8 cellular contexts compared by ENCODE assay signal in genomic region chr22:17980013-17980510, GRCh38. TPM values are rescaled to one million over a fixed set of nuclear protein-coding genes. Genes with fewer than 3 reads are reported as not detected.
DNase-seq lines count a peak whose midpoint lies in the region; ATAC-seq and TF ChIP-seq lines count a peak whose summit lies in the region.

No MANE protein-coding gene starts in this region.

- H3K27me3 Mint-ChIP-seq in T-helper 2 cell treated with Interferon-gamma antibody and Interleukin-4, amounts not matched to agents 5 μg/mL and 100 μg/mL, for 36 hours (ENCODE audit: low read depth), result peaks cover 3% of the 10 kb centered on the region

- H3K4me3 ChIP-seq in fibroblast of pulmonary artery (replicated peaks; ENCODE audit: low read depth, low read length), result no peak overlapping the region
- no peak overlapping the region for H3K4me3 ChIP-seq in brain microvascular endothelial cell (ENCODE audit: low read depth, low read length)

- H3K27ac ChIP-seq in brain microvascular endothelial cell, result no peak overlapping the region

- peaks cover 27% of the 10 kb centered on the region for H3K4me1 Mint-ChIP-seq in T-helper 2 cell treated with Interferon-gamma antibody and Interleukin-4, amounts not matched to agents 5 μg/mL and 100 μg/mL, for 36 hours (ENCODE audit: low read depth)

- H3K27ac Mint-ChIP-seq in T-helper 2 cell treated with Interferon-gamma antibody and Interleukin-4, amounts not matched to agents 5 μg/mL and 100 μg/mL, for 36 hours, result no peak overlapping the region

- H3K9me3 Mint-ChIP-seq in T-helper 2 cell treated with Interferon-gamma antibody and Interleukin-4, amounts not matched to agents 5 μg/mL and 100 μg/mL, for 36 hours, result no peaks in the 10 kb centered on the region

- no peak for DNase-seq in T-helper 2 cell treated with Interferon-gamma antibody and Interleukin-4, amounts not matched to agents 5 μg/mL and 100 μg/mL, for 36 hours (ENCODE audit: low spot score)
- DNase-seq in T-helper 2 cell, result no peak
- DNase-seq in NCI-H524 (lab: John Stamatoyannopoulos, UW), result peak; percentile 37 to 79
- peak; percentile 32 for DNase-seq in fibroblast of pulmonary artery (ENCODE audit: low read depth)
- DNase-seq in sciatic nerve (ENCODE audit: low spot score), result no peak
- no peak for DNase-seq in brain microvascular endothelial cell

- peak overlapping the region; percentile 71 for H3K4me3 Mint-ChIP-seq in T-helper 2 cell treated with Interferon-gamma antibody and Interleukin-4, amounts not matched to agents 5 μg/mL and 100 μg/mL, for 36 hours

- no peaks in the 10 kb centered on the region for H3K27me3 ChIP-seq in brain microvascular endothelial cell (replicated peaks)

- peak; percentile 14 for ATAC-seq in sciatic nerve
- ATAC-seq in HG02973 (IDR thresholded peaks at IDR 0.05; ENCODE audit: unreplicated experiment), result no peak
- ATAC-seq in GM18502 (IDR thresholded peaks at IDR 0.05; ENCODE audit: poor library complexity, unreplicated experiment), result no peak

- TF ChIP-seq CTCF in fibroblast of pulmonary artery (IDR thresholded peaks at IDR 0.05; ENCODE audit: low read length, missing control alignments) (no peak), brain microvascular endothelial cell (IDR thresholded peaks at IDR 0.05; ENCODE audit: low read depth, low read length, missing control alignments) (no peak)

- intact Hi-C loops in sciatic nerve (cut with DNase I), result no loop called here

- H3K36me3 ChIP-seq in brain microvascular endothelial cell (replicated peaks), result no peaks in the 10 kb centered on the region

- in situ Hi-C loops in brain microvascular endothelial cell (cut with HindIII; ENCODE audit: low pct_ligation_motif_present, low sequenced_read_pairs), result no loop called here

- peaks cover 5% of the 10 kb centered on the region for H3K36me3 Mint-ChIP-seq in T-helper 2 cell treated with Interferon-gamma antibody and Interleukin-4, amounts not matched to agents 5 μg/mL and 100 μg/mL, for 36 hours (ENCODE audit: low read depth)

RNA-seq across cellular contexts. Expression of gene MICAL3, which starts 44.3 kb away (rescaled TPM):
- total RNA-seq in sciatic nerve, result 131 TPM

Comparison
In these comparisons a context has a peak if more than half of its experiments do, and no peak if none do; other contexts are left out.
1. DNase-seq: peak in NCI-H524 (2 of 2) and fibroblast of pulmonary artery (single experiment); none in T-helper 2 cell treated with Interferon-gamma antibody and Interleukin-4, amounts not matched to agents 5 μg/mL and 100 μg/mL, for 36 hours (single experiment), T-helper 2 cell (0 of 5), sciatic nerve (single experiment) and brain microvascular endothelial cell (single experiment).